Comparison of ENCODE assay signal across 19 cellular contexts in the genomic region with DNA sequence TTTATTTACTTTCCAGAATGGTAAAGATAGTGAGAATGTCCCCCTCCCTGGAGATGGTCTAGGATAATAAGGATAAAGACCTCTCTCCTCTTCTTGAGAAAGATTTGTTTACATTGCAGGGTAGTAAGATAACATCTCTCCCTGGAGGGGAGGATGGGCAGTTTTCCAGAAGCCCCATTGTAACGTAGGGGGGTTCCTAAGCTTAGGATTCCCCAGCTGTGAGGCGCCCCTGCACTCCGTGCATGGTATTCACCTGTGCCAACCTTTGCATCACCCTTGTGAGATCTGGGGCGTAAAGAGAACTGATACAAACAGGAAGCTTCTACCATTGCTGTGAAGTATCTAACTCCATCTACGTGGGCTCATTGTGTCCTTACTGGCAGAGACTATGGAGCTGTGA.
DNase-seq lines count a peak whose midpoint lies in the region; ATAC-seq, FAIRE-seq and TF ChIP-seq lines count a peak whose summit lies in the region.
"Had no signal": no experiment of that assay in that cellular context is flagged by ENCODE, and none has a peak within 500 bp of the region (broad histone marks: within the 10 kb centered on the region; RNA-seq: fewer than 3 reads in every experiment).

No MANE protein-coding gene starts in this region.

- H3K4me2 ChIP-seq in DND-41 (ENCODE audit: insufficient read depth, low read length) (no peak overlapping the region), H9 (ENCODE audit: insufficient read depth, insufficient read length, low read length) (no peak overlapping the region), H1 (ENCODE audit: insufficient read depth in 1 of 2, low read depth in 2 of 2, low read length in 2 of 2) (peak overlapping the region in 1 of 2 experiments; percentile 64; a peak in 2 of 4 replicates), mesendoderm (ENCODE audit: low read length) (no peak overlapping the region)
- H3K4me2 ChIP-seq: BLaER1 had no signal

- no peak overlapping the region for H4K91ac ChIP-seq in H9 (ENCODE audit: insufficient read length, low read depth, low read length)
- no peak overlapping the region for H4K91ac ChIP-seq in H1 (replicated peaks; ENCODE audit: insufficient read length, low read length)

- POLR2A ChIA-PET in H1 (lab: Charles Lee; ENCODE audit: partially characterized antibody), result no interaction called here
- POLR2A ChIA-PET in activated CD4-positive, alpha-beta T cell treated with anti-CD3 and anti-CD28 coated beads, Interleukin-2, amount 10 ng/mL, durations not matched to agents 7 days and 5 days (lab: Charles Lee), result no interaction called here

- no peaks in the 10 kb centered on the region; the same call in 1 of the 2 replicates for H3K27me3 Mint-ChIP-seq in H9 (ENCODE audit: low read depth)
- H3K27me3 Mint-ChIP-seq in activated CD4-positive, alpha-beta T cell treated with anti-CD3 and anti-CD28 coated beads, Interleukin-2, amount 10 ng/mL, durations not matched to agents 7 days and 5 days, result no peaks in the 10 kb centered on the region
- no peaks in the 10 kb centered on the region for H3K27me3 Mint-ChIP-seq in activated naive CD4-positive, alpha-beta T cell treated with anti-CD3 and anti-CD28 coated beads for 36 hours (ENCODE audit: low read depth)

- H3K23ac ChIP-seq in H9 (ENCODE audit: insufficient read length, low read depth, low read length) (no peak overlapping the region), H1 (ENCODE audit: insufficient read length) (no peak overlapping the region), mesendoderm (ENCODE audit: low read length) (no peak overlapping the region)

- H3K36me3 ChIP-seq in DND-41 (ENCODE audit: insufficient read depth, low read length) (no peaks in the 10 kb centered on the region), H1 (ENCODE audit: control insufficient read depth in 2 of 4, insufficient read depth in 4 of 4, low read length in 3 of 4) (no peaks in the 10 kb centered on the region), mesendoderm (ENCODE audit: control insufficient read depth, insufficient read depth, low read length) (no peaks in the 10 kb centered on the region), upper lobe of right lung (no peaks in the 10 kb centered on the region)
- H3K36me3 ChIP-seq: BLaER1 had no signal

- H3K18ac ChIP-seq in H9 (ENCODE audit: insufficient read length, low read depth, low read length) (no peak overlapping the region), H1 (ENCODE audit: extremely low read depth, low read length) (no peak overlapping the region), mesendoderm (ENCODE audit: low read length) (no peak overlapping the region)

- H3K4me1 Mint-ChIP-seq in H9, result peaks cover 48 to 49% of the 10 kb centered on the region in 2 experiments
- peaks cover 20% of the 10 kb centered on the region for H3K4me1 Mint-ChIP-seq in activated CD4-positive, alpha-beta T cell treated with anti-CD3 and anti-CD28 coated beads, Interleukin-2, amount 10 ng/mL, durations not matched to agents 7 days and 5 days
- H3K4me1 Mint-ChIP-seq in activated naive CD4-positive, alpha-beta T cell treated with anti-CD3 and anti-CD28 coated beads for 36 hours (ENCODE audit: low read depth), result peaks cover 10% of the 10 kb centered on the region

- H3K79me2 ChIP-seq in DND-41 (ENCODE audit: insufficient read depth, low read length), result no peaks in the 10 kb centered on the region
- no peaks in the 10 kb centered on the region for H3K79me2 ChIP-seq in H9 (ENCODE audit: insufficient read depth, low read length)
- no peaks in the 10 kb centered on the region for H3K79me2 ChIP-seq in H1 (ENCODE audit: control insufficient read depth in 1 of 2, insufficient read depth in 2 of 2, low read length in 2 of 2)
- no peaks in the 10 kb centered on the region for H3K79me2 ChIP-seq in mesendoderm (ENCODE audit: control insufficient read depth, insufficient read depth, low read length)

- H3K23me2 ChIP-seq in H9 (ENCODE audit: insufficient read length, low read depth, low read length, poor library complexity, severe bottlenecking) (no peaks in the 10 kb centered on the region), H1 (ENCODE audit: low read depth, low read length) (no peaks in the 10 kb centered on the region)

- intact Hi-C loops in upper lobe of right lung (cut with DNase I), result no loop called here
- intact Hi-C loops in activated naive CD4-positive, alpha-beta T cell treated with anti-CD3 and anti-CD28 coated beads for 36 hours (cut with micrococcal nuclease), result no loop called here

- no peak for TF ChIP-seq CTCF in DND-41 (IDR thresholded peaks at IDR 0.05; ENCODE audit: borderline replicate concordance, extremely low read depth, low read length, poor library complexity, severe bottlenecking)
- no peak for TF ChIP-seq CTCF in H9 (conservative IDR thresholded peaks at IDR 0.05)
- TF ChIP-seq CTCF in H1 (IDR thresholded peaks at IDR 0.05; ENCODE audit: control extremely low read depth in 1 of 3, insufficient read depth in 1 of 3, low read depth in 1 of 3, low read length in 3 of 3), result no peak
- TF ChIP-seq CTCF in upper lobe of right lung (IDR thresholded peaks at IDR 0.05), result no peak

- no peak for TF ChIP-seq POLR2A in H1 (IDR thresholded peaks at IDR 0.05; ENCODE audit: control extremely low read depth in 1 of 2, low read depth in 2 of 2, low read length in 2 of 2)

- no peak overlapping the region for H4K5ac ChIP-seq in H9 (ENCODE audit: insufficient read length, low read depth, low read length)
- H4K5ac ChIP-seq in H1 (ENCODE audit: insufficient read length, low read depth, low read length), result no peak overlapping the region
- H4K5ac ChIP-seq in mesendoderm (ENCODE audit: low read length), result no peak overlapping the region

- H3K14ac ChIP-seq in H9 (ENCODE audit: insufficient read depth, low read length), result no peak overlapping the region
- H3K14ac ChIP-seq in H1 (ENCODE audit: insufficient read length), result no peak overlapping the region

- H2BK5ac ChIP-seq in H9 (ENCODE audit: insufficient read length, low read length) (no peak overlapping the region), H1 (ENCODE audit: low read depth, low read length) (no peak overlapping the region), mesendoderm (ENCODE audit: low read length) (no peak overlapping the region)

- no peak for TF ChIP-seq EP300 in H1 (IDR thresholded peaks at IDR 0.05; ENCODE audit: borderline replicate concordance in 1 of 2, low read depth in 2 of 2, low read length in 2 of 2)

- peak overlapping the region; percentile 30 for H2AK5ac ChIP-seq in H9 (ENCODE audit: insufficient read length, low read length)
- H2AK5ac ChIP-seq in H1 (ENCODE audit: low read depth, low read length), result 0 out of 2 replicates have a peak overlapping the region, but pooled peaks have one; percentile 18
- H2AK5ac ChIP-seq in mesendoderm (ENCODE audit: low read length), result no peak overlapping the region

- ATAC-seq in DND-41 (ENCODE audit: insufficient read depth, low read depth) (no peak), upper lobe of right lung (no peak), HG03342 (IDR thresholded peaks at IDR 0.05; ENCODE audit: unreplicated experiment) (no peak)
- ATAC-seq: K562 had no signal

- H3K9me3 Mint-ChIP-seq in H9, result no peaks in the 10 kb centered on the region; a peak in 1 of 5 replicates
- H3K9me3 Mint-ChIP-seq in activated CD4-positive, alpha-beta T cell treated with anti-CD3 and anti-CD28 coated beads, Interleukin-2, amount 10 ng/mL, durations not matched to agents 7 days and 5 days, result no peaks in the 10 kb centered on the region
- H3K9me3 Mint-ChIP-seq in activated naive CD4-positive, alpha-beta T cell treated with anti-CD3 and anti-CD28 coated beads for 36 hours, result no peaks in the 10 kb centered on the region

- WGBS in H9 (ENCODE audit: extremely low coverage, insufficient read length, low lambda C conversion rate), result no CpG with 5 or more reads among the region's 5 CpGs
- WGBS in H1 (ENCODE audit: extremely low coverage in 1 of 2, insufficient coverage in 1 of 2, insufficient read length in 1 of 2, insufficient replicate concordance in 2 of 2, low coverage in 1 of 2, low lambda C conversion rate in 2 of 2, missing lambda C conversion rate in 1 of 2), 2 experiments, result 60% methylated on average over 5 of the region's 5 CpGs; no CpG with 5 or more reads in 1 of the 2 experiments
- WGBS in mesendoderm (ENCODE audit: extremely low coverage, insufficient coverage, low lambda C conversion rate), result no CpG with 5 or more reads among the region's 5 CpGs

- H3K27me3 ChIP-seq in DND-41 (ENCODE audit: insufficient read depth, low read length, poor library complexity) (no peaks in the 10 kb centered on the region), H9 (ENCODE audit: insufficient read depth, low read length) (no peaks in the 10 kb centered on the region), H1 (replicated peaks in 1 of 4; ENCODE audit: control insufficient read depth in 3 of 4, extremely low read depth in 1 of 4, insufficient read depth in 3 of 4, low read length in 3 of 4) (peaks cover 1 to 4% (median 3%) of the 10 kb centered on the region in 4 experiments; a peak in 3 of 7 replicates), mesendoderm (ENCODE audit: insufficient read depth, low read length, poor library complexity) (no peaks in the 10 kb centered on the region), upper lobe of right lung (no peaks in the 10 kb centered on the region)
- H3K27me3 ChIP-seq: BLaER1 had no signal

- CTCF ChIA-PET in H1 (lab: Charles Lee; ENCODE audit: partially characterized antibody), result interaction anchor here (0.6 to 1.9 kb wide), 6 partner anchors 13 to 162 kb away, joined by 3 to 7 read pairs (median 3); no protein-coding TSS in a partner anchor
- CTCF ChIA-PET in activated CD4-positive, alpha-beta T cell treated with anti-CD3 and anti-CD28 coated beads, Interleukin-2, amount 10 ng/mL, durations not matched to agents 7 days and 5 days (lab: Charles Lee), result interaction anchor here (1.2 to 1.9 kb wide), 2 partner anchors 13 to 112 kb away, joined by 3 to 5 read pairs; no protein-coding TSS in a partner anchor
- CTCF ChIA-PET in activated naive CD4-positive, alpha-beta T cell treated with anti-CD3 and anti-CD28 coated beads for 36 hours (lab: Charles Lee), result no interaction called here

- peak overlapping the region in 2 of 3 experiments; percentile 78 to 91; a peak in 3 of 7 replicates for H3K27ac Mint-ChIP-seq in H9
- no peak overlapping the region for H3K27ac Mint-ChIP-seq in activated CD4-positive, alpha-beta T cell treated with anti-CD3 and anti-CD28 coated beads, Interleukin-2, amount 10 ng/mL, durations not matched to agents 7 days and 5 days
- no peak overlapping the region for H3K27ac Mint-ChIP-seq in activated naive CD4-positive, alpha-beta T cell treated with anti-CD3 and anti-CD28 coated beads for 36 hours

- FAIRE-seq in H1 (lab: Jason Lieb, UNC), result no peak
- FAIRE-seq: H54, K562 had no signal

- H3K4me1 ChIP-seq in DND-41 (ENCODE audit: insufficient read depth, low read length), result peaks cover 50% of the 10 kb centered on the region
- H3K4me1 ChIP-seq in H9 (ENCODE audit: insufficient read depth, low read length), result peaks cover 11% of the 10 kb centered on the region
- peaks cover 0 to 15% (median 10%) of the 10 kb centered on the region in 4 experiments; a peak in 5 of 7 replicates for H3K4me1 ChIP-seq in H1 (replicated peaks in 1 of 4; ENCODE audit: control insufficient read depth in 3 of 4, insufficient read depth in 4 of 4, low read length in 3 of 4)
- H3K4me1 ChIP-seq in mesendoderm (ENCODE audit: control insufficient read depth, low read depth, low read length), result peaks cover 10% of the 10 kb centered on the region
- no peaks in the 10 kb centered on the region for H3K4me1 ChIP-seq in upper lobe of right lung

- no peaks in the 10 kb centered on the region for H4K20me1 ChIP-seq in DND-41 (ENCODE audit: insufficient read depth, low read length)
- H4K20me1 ChIP-seq in H9 (ENCODE audit: control insufficient read depth, insufficient read depth, insufficient read length), result no peaks in the 10 kb centered on the region
- no peaks in the 10 kb centered on the region for H4K20me1 ChIP-seq in H1 (replicated peaks in 1 of 2; ENCODE audit: control insufficient read depth in 1 of 2, insufficient read depth in 2 of 2, low read length in 2 of 2)
- H4K20me1 ChIP-seq: BLaER1 had no signal

- H2BK15ac ChIP-seq in H9 (ENCODE audit: low read depth, low read length), result no peak overlapping the region
- no peak overlapping the region for H2BK15ac ChIP-seq in H1 (ENCODE audit: low read length)
- H2BK15ac ChIP-seq in mesendoderm (replicated peaks; ENCODE audit: low read depth), result no peak overlapping the region

- H3K56ac ChIP-seq in H9 (ENCODE audit: insufficient read length, low read depth, low read length) (no peak overlapping the region), H1 (replicated peaks; ENCODE audit: insufficient read length, low read depth, low read length) (no peak overlapping the region), mesendoderm (ENCODE audit: low read length) (no peak overlapping the region)

- DNase-seq in DND-41 (no peak), H9 (no peak), H1 (ENCODE audit: low read depth in 1 of 2, low spot score in 2 of 2) (no peak), mesendoderm (peak; percentile 58), upper lobe of right lung (no peak)
- DNase-seq in activated CD4-positive, alpha-beta T cell treated with anti-CD3 and anti-CD28 coated beads, Interleukin-2, amount 10 ng/mL, durations not matched to agents 7 days and 5 days, result no peak
- DNase-seq in activated naive CD4-positive, alpha-beta T cell treated with anti-CD3 and anti-CD28 coated beads for 36 hours, result no peak
- DNase-seq: 8988T, AML-193, Calu3, DMS 273 treated with DMSO at 0.1 percent for 48 hours, DMS79, EL, GDM1 had no signal

- no peak overlapping the region for H2BK120ac ChIP-seq in H9 (ENCODE audit: low read depth, low read length, poor library complexity, severe bottlenecking)
- no peak overlapping the region for H2BK120ac ChIP-seq in H1 (replicated peaks; ENCODE audit: low read depth, low read length)
- no peak overlapping the region for H2BK120ac ChIP-seq in mesendoderm (ENCODE audit: low read depth, low read length)

- no peak overlapping the region for H3K9ac ChIP-seq in DND-41 (ENCODE audit: low read depth, low read length)
- no peak overlapping the region for H3K9ac ChIP-seq in H9 (ENCODE audit: extremely low read depth, insufficient read length, low read length)
- no peak overlapping the region for H3K9ac ChIP-seq in H1 (replicated peaks in 1 of 4; ENCODE audit: extremely low read depth in 1 of 4, low read depth in 3 of 4, low read length in 3 of 4)
- H3K9ac ChIP-seq in mesendoderm (ENCODE audit: low read length), result no peak overlapping the region
- H3K9ac ChIP-seq: BLaER1 had no signal

- no peak overlapping the region for H3T11ph ChIP-seq in H9 (ENCODE audit: low read length)

- TF ChIP-seq RAD21 in H1 (IDR thresholded peaks at IDR 0.05 in 1 of 2, conservative IDR thresholded peaks at IDR 0.05 in 1 of 2; ENCODE audit: low read depth in 2 of 2, low read length in 2 of 2), result no peak

- H2BK12ac ChIP-seq in H9 (ENCODE audit: insufficient read length, low read depth, low read length), result no peak overlapping the region
- no peak overlapping the region for H2BK12ac ChIP-seq in H1 (ENCODE audit: low read depth, low read length)

- H3K9me3 ChIP-seq in DND-41 (ENCODE audit: insufficient read depth, low read length, severe bottlenecking), result no peaks in the 10 kb centered on the region
- no peaks in the 10 kb centered on the region for H3K9me3 ChIP-seq in H9 (ENCODE audit: control insufficient read depth, low read depth, low read length)
- no peaks in the 10 kb centered on the region for H3K9me3 ChIP-seq in H1 (ENCODE audit: insufficient read depth in 2 of 2, low read depth in 1 of 2, low read length in 1 of 2)
- no peaks in the 10 kb centered on the region for H3K9me3 ChIP-seq in upper lobe of right lung
- H3K9me3 ChIP-seq: BLaER1 had no signal

- H4K8ac ChIP-seq in H9 (replicated peaks; ENCODE audit: insufficient read length, low read depth, low read length) (no peak overlapping the region), H1 (ENCODE audit: extremely low read depth, insufficient read depth, low read length) (no peak overlapping the region), mesendoderm (ENCODE audit: low read depth, low read length) (no peak overlapping the region)

- no peaks in the 10 kb centered on the region; a peak in 4 of 7 replicates for H3K36me3 Mint-ChIP-seq in H9 (ENCODE audit: insufficient read depth in 1 of 3, low read depth in 3 of 3)
- no peaks in the 10 kb centered on the region for H3K36me3 Mint-ChIP-seq in activated CD4-positive, alpha-beta T cell treated with anti-CD3 and anti-CD28 coated beads, Interleukin-2, amount 10 ng/mL, durations not matched to agents 7 days and 5 days (ENCODE audit: low read depth)
- H3K36me3 Mint-ChIP-seq in activated naive CD4-positive, alpha-beta T cell treated with anti-CD3 and anti-CD28 coated beads for 36 hours (ENCODE audit: low read depth), result no peaks in the 10 kb centered on the region

- H3K4ac ChIP-seq in H9 (ENCODE audit: low read depth, low read length) (no peak overlapping the region), H1 (replicated peaks; ENCODE audit: insufficient read length, low read depth, low read length) (no peak overlapping the region), mesendoderm (ENCODE audit: low read depth, low read length) (no peak overlapping the region)

- H2AFZ ChIP-seq in DND-41 (ENCODE audit: low read depth, low read length), result no peak overlapping the region
- no peak overlapping the region for H2AFZ ChIP-seq in H9 (ENCODE audit: low read length)
- H2AFZ ChIP-seq in H1 (ENCODE audit: low read length), result no peak overlapping the region

- H3K4me3 ChIP-seq in DND-41 (ENCODE audit: low read depth in 1 of 2, low read length in 2 of 2) (no peak overlapping the region), H1 (ENCODE audit: extremely low read depth in 1 of 4, insufficient read depth in 2 of 4, low read depth in 3 of 4, low read length in 4 of 4) (no peak overlapping the region), mesendoderm (ENCODE audit: low read length) (no peak overlapping the region), upper lobe of right lung (no peak overlapping the region)
- H3K4me3 ChIP-seq: BLaER1, K562 had no signal

- no peak overlapping the region for H3K4me3 Mint-ChIP-seq in H9
- no peak overlapping the region for H3K4me3 Mint-ChIP-seq in activated CD4-positive, alpha-beta T cell treated with anti-CD3 and anti-CD28 coated beads, Interleukin-2, amount 10 ng/mL, durations not matched to agents 7 days and 5 days
- no peak overlapping the region for H3K4me3 Mint-ChIP-seq in activated naive CD4-positive, alpha-beta T cell treated with anti-CD3 and anti-CD28 coated beads for 36 hours

- H3K79me1 ChIP-seq in H9 (ENCODE audit: insufficient read depth, low read depth, low read length, poor library complexity, severe bottlenecking) (no peaks in the 10 kb centered on the region), H1 (ENCODE audit: low read depth, low read length) (no peaks in the 10 kb centered on the region), mesendoderm (ENCODE audit: low read length) (no peaks in the 10 kb centered on the region)

- H2BK20ac ChIP-seq in H9 (ENCODE audit: low read depth, low read length, poor library complexity, severe bottlenecking) (no peak overlapping the region), H1 (ENCODE audit: low read length) (peak overlapping the region; percentile 62; the same call in 1 of the 2 replicates)

- H3K27ac ChIP-seq in DND-41 (ENCODE audit: low read length) (peak overlapping the region; percentile 58; the same call in 1 of the 2 replicates), H9 (ENCODE audit: insufficient read length, low read depth, low read length) (no peak overlapping the region), H1 (ENCODE audit: low read depth, low read length) (no peak overlapping the region), mesendoderm (ENCODE audit: low read depth, low read length) (no peak overlapping the region), upper lobe of right lung (no peak overlapping the region)
- H3K27ac ChIP-seq: BLaER1, HL-60 had no signal

Comparison
In these comparisons a context has a peak if more than half of its experiments do, and no peak if none do; other contexts are left out.
1. H3K27ac Mint-ChIP-seq: peak in H9 (2 of 3); none in activated CD4-positive, alpha-beta T cell treated with anti-CD3 and anti-CD28 coated beads, Interleukin-2, amount 10 ng/mL, durations not matched to agents 7 days and 5 days (single experiment) and activated naive CD4-positive, alpha-beta T cell treated with anti-CD3 and anti-CD28 coated beads for 36 hours (single experiment).